1 cellular context compared by ENCODE assay signal in the genomic region with DNA sequence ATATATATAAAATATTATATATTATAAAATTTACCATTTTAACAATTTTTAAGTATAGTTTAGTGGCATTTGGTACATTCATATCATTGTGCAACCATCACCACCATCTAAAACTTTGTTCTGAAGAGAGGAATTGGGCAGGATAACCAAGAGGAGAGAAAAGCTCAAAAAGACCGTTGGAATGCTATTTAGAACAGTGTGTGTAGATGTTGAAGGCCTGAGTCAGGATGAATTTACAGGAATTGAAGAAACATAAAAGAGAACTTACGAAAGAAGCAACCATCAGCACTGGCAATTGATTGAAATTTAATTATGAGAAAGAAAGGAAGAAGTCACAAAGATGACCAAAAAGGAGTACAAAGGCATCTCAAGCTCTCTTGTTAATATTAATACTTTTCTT.
TF ChIP-seq lines count a peak whose summit lies in the region.

No MANE protein-coding gene starts in this region.

TF ChIP-seq in IMR-90, 13 proteins besides CTCF, POLR2A, EP300 and RAD21:
- TF ChIP-seq NFE2L2 (IDR thresholded peaks at IDR 0.05; ENCODE audit: low read depth, low read length) (peak; percentile 8; the same call in 1 of the 2 replicates), BHLHE40 (IDR thresholded peaks at IDR 0.05; ENCODE audit: low read depth, low read length) (no peak)
